25 cellular contexts compared by ENCODE assay signal in genomic region chr9:18636781-18637180, GRCh38.
"Had no signal": no experiment of that assay in that cellular context is flagged by ENCODE, and none has a peak within 500 bp of the region (broad histone marks: within the 10 kb centered on the region; RNA-seq: fewer than 3 reads in every experiment).

No MANE protein-coding gene starts in this region.

- H3K27ac ChIP-seq: lower lobe of right lung, right atrium auricular region, right lobe of liver, tibial nerve, vagina had no signal

- H3K9me3 Mint-ChIP-seq: neural crest cell; stimulated activated naive CD8-positive, alpha-beta T cell treated with anti-CD3 and anti-CD28 coated beads, Interleukin-15, amount 100 ng/mL, for 72 hours; type B pancreatic cell had no signal

- H3K4me3 ChIP-seq: lower lobe of right lung, right atrium auricular region, right lobe of liver, smooth muscle cell, tibial nerve, vagina had no signal

- H3K36me3 Mint-ChIP-seq: naive B cell; natural killer cell; stimulated activated memory B cell treated with anti-CD40 and anti-IgM and Interleukin-4, amounts not matched to agents 10 μg/mL and 1 μg/mL and 100 μg/mL, for 72 hours; type B pancreatic cell had no signal

- H3K27ac Mint-ChIP-seq: naive B cell; natural killer cell; progenitor cell of endocrine pancreas; stimulated activated memory B cell treated with anti-CD40 and anti-IgM and Interleukin-4, amounts not matched to agents 10 μg/mL and 1 μg/mL and 100 μg/mL, for 72 hours; stimulated activated naive CD8-positive, alpha-beta T cell treated with anti-CD3 and anti-CD28 coated beads, Interleukin-15, amount 100 ng/mL, for 72 hours; type B pancreatic cell had no signal

- H3K9me3 ChIP-seq: lower lobe of right lung, right atrium auricular region, right lobe of liver, tibial nerve, vagina had no signal

- H3K36me3 ChIP-seq: lower lobe of right lung, right atrium auricular region, right lobe of liver, tibial nerve, vagina had no signal

- H3K27me3 Mint-ChIP-seq: progenitor cell of endocrine pancreas; stimulated activated memory B cell treated with anti-CD40 and anti-IgM and Interleukin-4, amounts not matched to agents 10 μg/mL and 1 μg/mL and 100 μg/mL, for 72 hours; stimulated activated naive CD8-positive, alpha-beta T cell treated with anti-CD3 and anti-CD28 coated beads, Interleukin-15, amount 100 ng/mL, for 72 hours; type B pancreatic cell had no signal

- H3K4me1 ChIP-seq: right lobe of liver had no signal

- DNase-seq: hippocampal formation; kidney glomerular epithelial cell; left cardiac atrium; lower lobe of right lung; mammary epithelial cell; mesenchymal stem cell; naive B cell; natural killer cell; nucleus accumbens; right lobe of liver; stimulated activated CD4-positive, alpha-beta T cell treated with anti-CD3 and anti-CD28 coated beads, Interleukin-1b, Interleukin-23, amount 100 ng/mL, for 48 hours; stimulated activated CD4-positive, alpha-beta T cell treated with anti-CD3 and anti-CD28 coated beads, Interleukin-2, amount 100 ng/mL, for 48 hours; stimulated activated CD4-positive, alpha-beta T cell treated with anti-CD3 and anti-CD28 coated beads, Interleukin-4, amount 100 ng/mL, for 4 hours; stimulated activated CD8-positive, alpha-beta memory T cell treated with anti-CD3 and anti-CD28 coated beads, Interleukin-4, amount 100 ng/mL, for 48 hours; stimulated activated naive CD4-positive, alpha-beta T cell treated with Interleukin-2 at 50 U/mL for 16 hours; stimulated activated naive CD8-positive, alpha-beta T cell treated with anti-CD3 and anti-CD28 coated beads, Interleukin-15, amount 100 ng/mL, for 72 hours; substantia nigra had no signal

- H3K27me3 ChIP-seq: right atrium auricular region, right lobe of liver, tibial nerve, vagina had no signal

- H3K4me3 Mint-ChIP-seq: naive B cell; natural killer cell; neural crest cell; stimulated activated memory B cell treated with anti-CD40 and anti-IgM and Interleukin-4, amounts not matched to agents 10 μg/mL and 1 μg/mL and 100 μg/mL, for 72 hours; stimulated activated naive CD8-positive, alpha-beta T cell treated with anti-CD3 and anti-CD28 coated beads, Interleukin-15, amount 100 ng/mL, for 72 hours; type B pancreatic cell had no signal

- H3K4me1 Mint-ChIP-seq: naive B cell; natural killer cell; stimulated activated memory B cell treated with anti-CD40 and anti-IgM and Interleukin-4, amounts not matched to agents 10 μg/mL and 1 μg/mL and 100 μg/mL, for 72 hours; stimulated activated naive CD8-positive, alpha-beta T cell treated with anti-CD3 and anti-CD28 coated beads, Interleukin-15, amount 100 ng/mL, for 72 hours had no signal
